9 cellular contexts compared by ENCODE assay signal in the genomic region with DNA sequence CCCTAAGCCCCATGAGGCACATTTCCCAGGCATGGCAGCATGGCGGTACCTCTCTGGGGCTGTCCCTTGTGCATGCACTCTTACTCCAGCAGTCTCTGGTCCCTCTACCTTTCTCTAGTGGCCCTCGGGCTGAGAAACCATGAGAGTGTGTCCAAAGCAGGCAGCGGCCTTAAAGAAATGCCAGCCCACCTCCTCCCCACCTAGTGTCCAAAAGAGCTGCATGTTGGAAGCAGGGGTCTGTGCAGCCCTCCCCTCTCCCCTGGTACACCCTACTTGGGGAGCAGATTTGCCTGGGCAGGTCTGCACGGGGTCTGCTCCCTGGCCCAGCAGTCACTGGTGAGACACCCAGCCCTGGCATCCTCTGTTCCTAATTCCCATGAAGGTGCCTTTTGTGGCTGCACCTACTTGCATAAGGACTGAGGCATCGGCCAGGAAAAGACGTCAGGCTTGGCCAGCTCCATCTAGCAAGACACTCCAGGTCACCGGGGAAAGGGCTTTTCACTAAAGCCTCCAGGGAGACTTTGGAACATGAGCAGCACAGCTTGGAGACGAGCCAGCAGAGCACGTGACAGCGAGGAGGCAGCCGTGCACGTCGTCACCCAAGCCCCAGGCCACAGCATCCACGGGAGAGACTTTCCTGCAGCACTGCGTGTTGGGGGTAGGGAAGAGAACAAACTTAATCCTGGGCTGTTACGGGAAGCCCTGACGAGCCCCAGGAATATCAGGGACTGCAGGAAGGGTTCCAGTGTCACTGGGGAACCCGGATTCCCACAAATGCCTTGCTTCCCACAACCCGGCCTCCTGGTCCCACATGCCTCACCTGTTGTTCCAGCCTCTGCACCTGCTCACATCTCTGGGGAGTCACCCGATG. TPM values are rescaled to one million over a fixed set of nuclear protein-coding genes. Genes with fewer than 3 reads are reported as not detected.
DNase-seq lines count a peak whose midpoint lies in the region; ATAC-seq and TF ChIP-seq lines count a peak whose summit lies in the region.
"Had no signal": no experiment of that assay in that cellular context is flagged by ENCODE, and none has a peak within 500 bp of the region (broad histone marks: within the 10 kb centered on the region; RNA-seq: fewer than 3 reads in every experiment).

No MANE protein-coding gene starts in this region.

- H3K27me3 ChIP-seq in IMR-90 (ENCODE audit: control insufficient read depth, insufficient read depth, low read length) = peaks cover 4% of the 10 kb centered on the region; the same call in 1 of the 2 replicates
- no peaks in the 10 kb centered on the region for H3K27me3 ChIP-seq in skeletal muscle tissue (ENCODE audit: control insufficient read depth in 3 of 3, insufficient read depth in 3 of 3, low read length in 3 of 3)

- H3K4me3 ChIP-seq in IMR-90 (ENCODE audit: insufficient read depth, low read depth, low read length) (no peak overlapping the region), skeletal muscle tissue (ENCODE audit: low read length in 3 of 3) (peak overlapping the region in 1 of 3 donors; percentile 45)

- H2BK120ac ChIP-seq in IMR-90 (ENCODE audit: low read depth, low read length) = no peak overlapping the region

- no peaks in the 10 kb centered on the region for H4K20me1 ChIP-seq in IMR-90 (ENCODE audit: insufficient read depth, low read length)

- TF ChIP-seq CTCF in IMR-90 (conservative IDR thresholded peaks at IDR 0.05; ENCODE audit: low read depth, low read length) (no peak), natural killer cell (IDR thresholded peaks at IDR 0.05) (no peak)

- no peak overlapping the region for H4K91ac ChIP-seq in IMR-90 (ENCODE audit: insufficient read depth, low read depth, low read length)

- no peaks in the 10 kb centered on the region for H3K27me3 Mint-ChIP-seq in natural killer cell (ENCODE audit: low read depth in 2 of 2)
- no peaks in the 10 kb centered on the region for H3K27me3 Mint-ChIP-seq in activated T-cell treated with anti-CD3 and anti-CD28 coated beads, Interleukin-2, amount 50 U/mL, for 24 hours

- no peak overlapping the region for H3K23ac ChIP-seq in IMR-90 (ENCODE audit: low read depth, low read length)

- intact Hi-C loops in IMR-90 (cut with micrococcal nuclease) = no loop called here
- intact Hi-C loops in left cardiac atrium (cut with DNase I) = no loop called here
- intact Hi-C loops in natural killer cell (cut with micrococcal nuclease) = no loop called here

- 0 out of 2 replicates have a peak, but pooled peaks cover 2% of the 10 kb centered on the region for H3K9me1 ChIP-seq in IMR-90 (ENCODE audit: insufficient read depth, low read length)

- no peak overlapping the region for H3K4ac ChIP-seq in IMR-90 (ENCODE audit: low read depth, low read length)

- TF ChIP-seq POLR2A in IMR-90 (IDR thresholded peaks at IDR 0.05; ENCODE audit: low read depth, low read length) = no peak

- no peak overlapping the region for H2BK15ac ChIP-seq in IMR-90 (ENCODE audit: low read depth, low read length)

- H3K4me1 ChIP-seq in IMR-90 (ENCODE audit: control insufficient read depth, insufficient read depth, low read length) = peaks cover under 1% of the 10 kb centered on the region
- H3K4me1 ChIP-seq in skeletal muscle tissue (ENCODE audit: control insufficient read depth in 3 of 3, insufficient read depth in 3 of 3, low read length in 3 of 3) = peaks cover 80 to 88% (median 82%) of the 10 kb centered on the region in 3 donors

- no peak overlapping the region for H2BK20ac ChIP-seq in IMR-90 (ENCODE audit: low read depth, low read length)

- no peak overlapping the region for H3K4me3 Mint-ChIP-seq in natural killer cell
- H3K4me3 Mint-ChIP-seq in activated T-cell treated with anti-CD3 and anti-CD28 coated beads, Interleukin-2, amount 50 U/mL, for 24 hours = no peak overlapping the region

- H3K9ac ChIP-seq in IMR-90 (ENCODE audit: low read depth, low read length) (no peak overlapping the region), skeletal muscle tissue (ENCODE audit: low read depth in 1 of 3, low read length in 3 of 3) (peak overlapping the region; percentile 32 to 71 (median 66))

- in situ Hi-C loops in IMR-90 (cut with MboI; ENCODE audit: low sequenced_read_pairs) = no loop called here

- H3K18ac ChIP-seq in IMR-90 (ENCODE audit: low read depth, low read length) = no peak overlapping the region

- H2AFZ ChIP-seq in IMR-90 (replicated peaks; ENCODE audit: low read length, poor library complexity) = no peak overlapping the region

- DNase-seq in IMR-90 = peak; percentile 31
- DNase-seq in SW480 (ENCODE audit: low spot score) = peak; percentile 22
- peak; percentile 82 for DNase-seq in left cardiac atrium
- DNase-seq in UCSD-AML1 (lab: John Stamatoyannopoulos, UW; ENCODE audit: unreplicated experiment) = no peak
- no peak for DNase-seq in natural killer cell
- DNase-seq in activated T-cell treated with anti-CD3 and anti-CD28 coated beads, Interleukin-2, amount 50 U/mL, for 24 hours = no peak
- DNase-seq: T-helper 9 cell had no signal

- no peak overlapping the region for H3K56ac ChIP-seq in IMR-90 (ENCODE audit: extremely low read depth, insufficient read depth, low read length)

- POLR2A ChIA-PET in IMR-90 (lab: Charles Lee; ENCODE audit: unreplicated experiment) = no interaction called here

- no peak overlapping the region for H3K4me2 ChIP-seq in IMR-90 (ENCODE audit: low read depth, low read length)

- no peak for TF ChIP-seq RAD21 in IMR-90 (IDR thresholded peaks at IDR 0.05; ENCODE audit: low read length)

- no peak overlapping the region for H2BK5ac ChIP-seq in IMR-90 (ENCODE audit: low read depth, low read length, poor library complexity, severe bottlenecking)

- H3K27ac Mint-ChIP-seq in natural killer cell = no peak overlapping the region
- no peak overlapping the region for H3K27ac Mint-ChIP-seq in activated T-cell treated with anti-CD3 and anti-CD28 coated beads, Interleukin-2, amount 50 U/mL, for 24 hours

- H3K36me3 Mint-ChIP-seq in natural killer cell = peaks cover 5% of the 10 kb centered on the region
- peaks cover 8% of the 10 kb centered on the region for H3K36me3 Mint-ChIP-seq in activated T-cell treated with anti-CD3 and anti-CD28 coated beads, Interleukin-2, amount 50 U/mL, for 24 hours (ENCODE audit: low read depth)

- no peak overlapping the region for H2AK5ac ChIP-seq in IMR-90 (ENCODE audit: low read depth, low read length)

- H3K4me1 Mint-ChIP-seq in natural killer cell = peaks cover 4 to 7% of the 10 kb centered on the region in 2 donors
- no peaks in the 10 kb centered on the region for H3K4me1 Mint-ChIP-seq in activated T-cell treated with anti-CD3 and anti-CD28 coated beads, Interleukin-2, amount 50 U/mL, for 24 hours (ENCODE audit: low read depth)

- no peak overlapping the region for H3K14ac ChIP-seq in IMR-90 (replicated peaks; ENCODE audit: low read depth, low read length)

- H3K9me3 ChIP-seq in IMR-90 (ENCODE audit: control insufficient read depth, insufficient read depth, low read length) (no peaks in the 10 kb centered on the region), skeletal muscle tissue (ENCODE audit: control insufficient read depth in 3 of 3, low read length in 3 of 3) (no peaks in the 10 kb centered on the region)

- WGBS in IMR-90 (ENCODE audit: extremely low coverage in 2 of 2, insufficient read length in 1 of 2), 2 experiments = 46% methylated on average over 10 of the region's 20 CpGs; no CpG with 5 or more reads in 1 of the 2 experiments

- CTCF ChIA-PET in IMR-90 (lab: Yijun Ruan, JAX) = no interaction called here

- H3K27ac ChIP-seq in IMR-90 (ENCODE audit: insufficient read depth, low read length) (no peak overlapping the region), skeletal muscle tissue (ENCODE audit: low read depth, low read length) (peak overlapping the region; percentile 70)

- ATAC-seq in IMR-90 (ENCODE audit: low read depth) (no peak), left cardiac atrium (peak in 1 of 2 donors; percentile 51), GM21576 (IDR thresholded peaks at IDR 0.05; ENCODE audit: unreplicated experiment) (no peak), natural killer cell (no peak)

- H4K5ac ChIP-seq in IMR-90 (ENCODE audit: low read depth, low read length) = no peak overlapping the region

- H3K36me3 ChIP-seq in IMR-90 (ENCODE audit: control insufficient read depth, insufficient read depth, low read length) (no peaks in the 10 kb centered on the region), skeletal muscle tissue (ENCODE audit: control insufficient read depth in 3 of 3, insufficient read depth in 3 of 3, low read length in 3 of 3) (no peaks in the 10 kb centered on the region)

- dilution Hi-C loops in IMR-90 (cut with HindIII; ENCODE audit: low sequenced_read_pairs, unreplicated experiment) = no loop called here

- H3K79me1 ChIP-seq in IMR-90 (ENCODE audit: low read depth in 1 of 2, low read length in 2 of 2) = no peaks in the 10 kb centered on the region

- H4K8ac ChIP-seq in IMR-90 (ENCODE audit: low read depth in 2 of 2, low read length in 2 of 2) = no peak overlapping the region

- no TSS peak for BruUV-seq in IMR-90 (replicated peaks; lab: Mats Ljungman, UMichigan)

- H3K9me3 Mint-ChIP-seq in natural killer cell = no peaks in the 10 kb centered on the region
- H3K9me3 Mint-ChIP-seq in activated T-cell treated with anti-CD3 and anti-CD28 coated beads, Interleukin-2, amount 50 U/mL, for 24 hours = no peaks in the 10 kb centered on the region

- no peak overlapping the region for H2AK9ac ChIP-seq in IMR-90 (replicated peaks; ENCODE audit: low read depth, low read length, poor library complexity)

TF ChIP-seq in IMR-90, 13 proteins besides CTCF, POLR2A, EP300 and RAD21:
- TF ChIP-seq, protein P1, sequence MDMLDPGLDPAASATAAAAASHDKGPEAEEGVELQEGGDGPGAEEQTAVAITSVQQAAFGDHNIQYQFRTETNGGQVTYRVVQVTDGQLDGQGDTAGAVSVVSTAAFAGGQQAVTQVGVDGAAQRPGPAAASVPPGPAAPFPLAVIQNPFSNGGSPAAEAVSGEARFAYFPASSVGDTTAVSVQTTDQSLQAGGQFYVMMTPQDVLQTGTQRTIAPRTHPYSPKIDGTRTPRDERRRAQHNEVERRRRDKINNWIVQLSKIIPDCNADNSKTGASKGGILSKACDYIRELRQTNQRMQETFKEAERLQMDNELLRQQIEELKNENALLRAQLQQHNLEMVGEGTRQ (IDR thresholded peaks at IDR 0.05; ENCODE audit: low read depth, low read length) = peak; percentile 71
- TF ChIP-seq CEBPB (IDR thresholded peaks at IDR 0.05; ENCODE audit: low read depth, low read length) = no peak
- peak; percentile 30; the same call in 1 of the 2 replicates for TF ChIP-seq BHLHE40 (IDR thresholded peaks at IDR 0.05; ENCODE audit: low read depth, low read length)
- no peak for TF ChIP-seq NFE2L2 (IDR thresholded peaks at IDR 0.05; ENCODE audit: low read depth, low read length)
- no peak for TF ChIP-seq FOS (IDR thresholded peaks at IDR 0.05; ENCODE audit: low read depth, low read length)
- TF ChIP-seq RCOR1 (IDR thresholded peaks at IDR 0.05; ENCODE audit: insufficient replicate concordance, low read length) = no peak
TF ChIP-seq in IMR-90: peak in this region for 2.

RNA-seq across cellular contexts. Expression of gene TM2D3, which starts 38.8 kb away (rescaled TPM):
- total RNA-seq in IMR-90 (2012; rRNA removed) = 27.4 and 30.6 TPM in 2 replicates
- 34.5 and 35.5 TPM in 2 replicates for polyA plus RNA-seq in IMR-90 (2012; rRNA removed)
- 54.5 and 74.3 TPM in 2 replicates for polyA plus RNA-seq in IMR-90 (2012; cell fraction: cytosol; rRNA removed)
- 33.7 and 52.5 TPM in 2 replicates for polyA plus RNA-seq in IMR-90 (2012; cell fraction: nucleus; rRNA removed; ENCODE audit: low replicate concordance)
- total RNA-seq in left cardiac atrium = 10 to 100 TPM; 39.2 to 46.8 TPM
- total RNA-seq in skeletal muscle tissue = 49.6 TPM
- 10 to 100 TPM; 59.4 to 76.4 (median 71.2) TPM for total RNA-seq in natural killer cell

Comparison
In these comparisons a context has a peak if more than half of its experiments do, and no peak if none do; other contexts are left out.
1. DNase-seq: peak in IMR-90 (single experiment), SW480 (single experiment) and left cardiac atrium (single experiment); none in UCSD-AML1 (single experiment), natural killer cell (single experiment) and activated T-cell treated with anti-CD3 and anti-CD28 coated beads, Interleukin-2, amount 50 U/mL, for 24 hours (single experiment).